ENCODE assay signal across 8 cellular contexts in the genomic region with DNA sequence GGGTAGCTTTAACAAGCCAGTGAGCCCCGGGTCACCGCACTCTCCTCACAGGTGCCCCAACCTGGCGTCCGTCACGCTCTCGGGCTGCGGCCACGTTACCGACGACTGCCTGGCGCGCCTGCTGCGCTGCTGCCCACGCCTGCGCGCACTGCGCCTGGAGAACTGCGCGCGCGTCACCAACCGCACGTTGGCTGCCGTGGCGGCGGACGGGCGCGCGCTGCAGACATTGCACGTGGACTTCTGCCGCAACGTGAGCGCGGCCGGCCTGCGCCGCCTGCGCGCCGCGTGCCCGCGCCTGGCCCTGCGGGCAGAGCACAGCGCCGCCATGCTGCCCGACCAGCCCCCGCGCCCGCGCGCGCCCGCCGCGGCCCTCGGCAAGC. TPM values are rescaled to one million over a fixed set of nuclear protein-coding genes. Genes with fewer than 3 reads are reported as not detected.
DNase-seq lines count a peak whose midpoint lies in the region; ATAC-seq and TF ChIP-seq lines count a peak whose summit lies in the region.

No MANE protein-coding gene starts in this region.

- ATAC-seq in GM18870 (IDR thresholded peaks at IDR 0.05; ENCODE audit: unreplicated experiment), result peak; percentile 66
- ATAC-seq in HG03103 (IDR thresholded peaks at IDR 0.05; ENCODE audit: low read depth, unreplicated experiment), result peak; percentile 52

- H3K27me3 ChIP-seq in kidney epithelial cell (ENCODE audit: control insufficient read depth, insufficient read depth, low read length), result no peaks in the 10 kb centered on the region

- H3K36me3 ChIP-seq in kidney epithelial cell (ENCODE audit: control insufficient read depth, insufficient read depth, low read length), result no peaks in the 10 kb centered on the region

- peak overlapping the region; percentile 48 for H3K4me3 ChIP-seq in kidney epithelial cell (ENCODE audit: low read depth, low read length)

- no peak for TF ChIP-seq CTCF in kidney epithelial cell (IDR thresholded peaks at IDR 0.05; ENCODE audit: insufficient read depth, low read length, poor library complexity, severe bottlenecking)

- peak; percentile 98 for DNase-seq in AG08396 (ENCODE audit: low spot score)
- DNase-seq in NCI-H2196 (lab: John Stamatoyannopoulos, UW; ENCODE audit: unreplicated experiment), result peak; percentile 86
- DNase-seq in activated CD4-positive, CD25-positive, alpha-beta regulatory T cell (lab: John Stamatoyannopoulos, UW), result peak; percentile 70 to 92 (median 80)
- DNase-seq in central memory CD4-positive, alpha-beta T cell, result peak; percentile 93
- no peak for DNase-seq in kidney epithelial cell (ENCODE audit: low read depth)
- DNase-seq in stimulated activated CD4-positive, alpha-beta T cell treated with anti-CD3 and anti-CD28 coated beads, Interleukin-15, amount 100 ng/mL, for 1 hour (ENCODE audit: low read depth in 1 of 2, low spot score in 1 of 2), result peak; percentile 79 to 86

RNA-seq across cellular contexts. Expression of gene FBXL22, which starts 3.4 kb away (rescaled TPM):
- 0.21 and 0.27 TPM in 2 replicates for total RNA-seq in kidney epithelial cell
